In genomic region chr1:159781992-159782391, GRCh38 we compare ENCODE assay signal across 11 cellular contexts. TPM values are rescaled to one million over a fixed set of nuclear protein-coding genes. Genes with fewer than 3 reads are reported as not detected.
DNase-seq lines count a peak whose midpoint lies in the region; ATAC-seq and TF ChIP-seq lines count a peak whose summit lies in the region.
"Had no signal": no experiment of that assay in that cellular context is flagged by ENCODE, and none has a peak within 500 bp of the region (broad histone marks: within the 10 kb centered on the region; RNA-seq: fewer than 3 reads in every experiment).

No MANE protein-coding gene starts in this region.

- H3K4me3 Mint-ChIP-seq in T-helper 17 cell (peak overlapping the region; percentile 89), progenitor cell of endocrine pancreas (ENCODE audit: low read depth) (peak overlapping the region; percentile 78)

- no peaks in the 10 kb centered on the region for H3K9me3 ChIP-seq in T-helper 17 cell (ENCODE audit: control insufficient read depth, low read length, poor library complexity, severe bottlenecking)

- no peak for ATAC-seq in T-helper 17 cell
- no peak for ATAC-seq in HG03521 (IDR thresholded peaks at IDR 0.05; ENCODE audit: unreplicated experiment)

- DNase-seq in HFF-Myc (ENCODE audit: extremely low read depth, low read depth), result no peak
- no peak for DNase-seq in T-helper 17 cell
- no peak for DNase-seq in epithelial cell of proximal tubule (ENCODE audit: low read depth)
- no peak for DNase-seq in progenitor cell of endocrine pancreas (ENCODE audit: low spot score, unreplicated experiment)
- no peak for DNase-seq in GM03348 (ENCODE audit: low spot score)
- no peak for DNase-seq in HUDEP-2 (lab: John Stamatoyannopoulos, UW; ENCODE audit: unreplicated experiment in 76 of 76)
- no peak for DNase-seq in medulla oblongata (ENCODE audit: extremely low spot score)
- DNase-seq: NCI-H2107, retina had no signal

- H3K4me1 Mint-ChIP-seq in T-helper 17 cell (peaks cover 34% of the 10 kb centered on the region), progenitor cell of endocrine pancreas (ENCODE audit: low read depth) (peaks cover 2% of the 10 kb centered on the region)

- H3K4me3 ChIP-seq in HFF-Myc (replicated peaks; ENCODE audit: low read depth, low read length) (peak overlapping the region; percentile 56; the same call in 1 of the 2 replicates), epithelial cell of proximal tubule (ENCODE audit: low read depth, low read length) (peak overlapping the region; percentile 85)

- no peak overlapping the region for H3K27ac Mint-ChIP-seq in T-helper 17 cell
- no peak overlapping the region for H3K27ac Mint-ChIP-seq in progenitor cell of endocrine pancreas

- H3K9me3 Mint-ChIP-seq in progenitor cell of endocrine pancreas (ENCODE audit: low read depth), result no peaks in the 10 kb centered on the region

- no peaks in the 10 kb centered on the region for H3K27me3 Mint-ChIP-seq in T-helper 17 cell
- H3K27me3 Mint-ChIP-seq in progenitor cell of endocrine pancreas, result no peaks in the 10 kb centered on the region

- H3K36me3 Mint-ChIP-seq in T-helper 17 cell (ENCODE audit: low read depth) (no peaks in the 10 kb centered on the region), progenitor cell of endocrine pancreas (ENCODE audit: insufficient read depth) (no peaks in the 10 kb centered on the region)

- no peak for TF ChIP-seq CTCF in HFF-Myc (IDR thresholded peaks at IDR 0.05; ENCODE audit: low read depth, low read length, missing control alignments)
- TF ChIP-seq CTCF in epithelial cell of proximal tubule (conservative IDR thresholded peaks at IDR 0.05; ENCODE audit: low read depth, low read length), result no peak
- no peak for TF ChIP-seq CTCF in progenitor cell of endocrine pancreas (IDR thresholded peaks at IDR 0.05; ENCODE audit: unreplicated experiment)

RNA-seq across cellular contexts. Expression of gene DUSP23, which starts 1.2 kb away (rescaled TPM):
- total RNA-seq in T-helper 17 cell (10 to 100 TPM in 1 of 2 donors, 1 to 10 TPM in 1; 7.9 to 12.0 TPM), epithelial cell of proximal tubule (54.5 and 83.5 TPM in 2 replicates), progenitor cell of endocrine pancreas (16.9 and 17.2 TPM in 2 replicates)

RNA-seq across cellular contexts. Expression of gene FCRL6, which starts 20.2 kb away (rescaled TPM):
- total RNA-seq in T-helper 17 cell (under 1 TPM; 0.27 to 0.81 TPM), epithelial cell of proximal tubule (not detected in 2 replicates), progenitor cell of endocrine pancreas (not detected in 2 replicates)
- total RNA-seq: dermis blood vessel endothelial cell had no signal

RNA-seq across cellular contexts. Expression of gene SLAMF8, which starts 44.7 kb away (rescaled TPM):
- total RNA-seq in T-helper 17 cell (under 1 TPM in 1 of 2 donors, not detected in 1; 0.44 TPM), epithelial cell of proximal tubule (not detected in 2 replicates), progenitor cell of endocrine pancreas (not detected in 2 replicates)
- total RNA-seq: dermis blood vessel endothelial cell had no signal
